1 cellular context compared by ENCODE assay signal in genomic region chr20:17969276-17969883, GRCh38.
TF ChIP-seq lines count a peak whose summit lies in the region.

No MANE protein-coding gene starts in this region.

TF ChIP-seq in HepG2, 621 proteins besides CTCF, POLR2A, EP300 and RAD21 (continued from another document and continues in another):
- TF ChIP-seq, protein P1, sequence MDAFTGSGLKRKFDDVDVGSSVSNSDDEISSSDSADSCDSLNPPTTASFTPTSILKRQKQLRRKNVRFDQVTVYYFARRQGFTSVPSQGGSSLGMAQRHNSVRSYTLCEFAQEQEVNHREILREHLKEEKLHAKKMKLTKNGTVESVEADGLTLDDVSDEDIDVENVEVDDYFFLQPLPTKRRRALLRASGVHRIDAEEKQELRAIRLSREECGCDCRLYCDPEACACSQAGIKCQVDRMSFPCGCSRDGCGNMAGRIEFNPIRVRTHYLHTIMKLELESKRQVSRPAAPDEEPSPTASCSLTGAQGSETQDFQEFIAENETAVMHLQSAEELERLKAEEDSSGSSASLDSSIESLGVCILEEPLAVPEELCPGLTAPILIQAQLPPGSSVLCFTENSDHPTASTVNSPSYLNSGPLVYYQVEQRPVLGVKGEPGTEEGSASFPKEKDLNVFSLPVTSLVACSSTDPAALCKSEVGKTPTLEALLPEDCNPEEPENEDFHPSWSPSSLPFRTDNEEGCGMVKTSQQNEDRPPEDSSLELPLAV (CRISPR knock-in tag; conservative IDR thresholded peaks at IDR 0.05; ENCODE audit: low read depth), result no peak
- TF ChIP-seq ZNF3 (CRISPR knock-in tag; IDR thresholded peaks at IDR 0.05), result no peak
- TF ChIP-seq ZNF674 (CRISPR knock-in tag; IDR thresholded peaks at IDR 0.05; ENCODE audit: low read depth), result no peak
- TF ChIP-seq MXD1 (CRISPR knock-in tag; IDR thresholded peaks at IDR 0.05), result no peak
- TF ChIP-seq, protein P2, sequence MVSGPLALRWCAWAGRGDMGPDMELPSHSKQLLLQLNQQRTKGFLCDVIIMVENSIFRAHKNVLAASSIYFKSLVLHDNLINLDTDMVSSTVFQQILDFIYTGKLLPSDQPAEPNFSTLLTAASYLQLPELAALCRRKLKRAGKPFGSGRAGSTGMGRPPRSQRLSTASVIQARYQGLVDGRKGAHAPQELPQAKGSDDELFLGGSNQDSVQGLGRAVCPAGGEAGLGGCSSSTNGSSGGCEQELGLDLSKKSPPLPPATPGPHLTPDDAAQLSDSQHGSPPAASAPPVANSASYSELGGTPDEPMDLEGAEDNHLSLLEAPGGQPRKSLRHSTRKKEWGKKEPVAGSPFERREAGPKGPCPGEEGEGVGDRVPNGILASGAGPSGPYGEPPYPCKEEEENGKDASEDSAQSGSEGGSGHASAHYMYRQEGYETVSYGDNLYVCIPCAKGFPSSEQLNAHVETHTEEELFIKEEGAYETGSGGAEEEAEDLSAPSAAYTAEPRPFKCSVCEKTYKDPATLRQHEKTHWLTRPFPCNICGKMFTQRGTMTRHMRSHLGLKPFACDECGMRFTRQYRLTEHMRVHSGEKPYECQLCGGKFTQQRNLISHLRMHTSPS (CRISPR knock-in tag; IDR thresholded peaks at IDR 0.05; ENCODE audit: low read depth), result no peak
- no peak for TF ChIP-seq ZNF430 (CRISPR knock-in tag; IDR thresholded peaks at IDR 0.05)
- TF ChIP-seq ZFAT (CRISPR knock-in tag; conservative IDR thresholded peaks at IDR 0.05), result no peak
- no peak for TF ChIP-seq RELA (CRISPR knock-in tag; IDR thresholded peaks at IDR 0.05)
- no peak for TF ChIP-seq KLF16 (CRISPR knock-in tag; IDR thresholded peaks at IDR 0.05)
- TF ChIP-seq SMARCE1 (IDR thresholded peaks at IDR 0.05; ENCODE audit: borderline replicate concordance), result no peak
- TF ChIP-seq, protein P3, sequence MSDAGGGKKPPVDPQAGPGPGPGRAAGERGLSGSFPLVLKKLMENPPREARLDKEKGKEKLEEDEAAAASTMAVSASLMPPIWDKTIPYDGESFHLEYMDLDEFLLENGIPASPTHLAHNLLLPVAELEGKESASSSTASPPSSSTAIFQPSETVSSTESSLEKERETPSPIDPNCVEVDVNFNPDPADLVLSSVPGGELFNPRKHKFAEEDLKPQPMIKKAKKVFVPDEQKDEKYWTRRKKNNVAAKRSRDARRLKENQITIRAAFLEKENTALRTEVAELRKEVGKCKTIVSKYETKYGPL (CRISPR knock-in tag; IDR thresholded peaks at IDR 0.05), result no peak; the same call in 1 of the 2 replicates
- no peak for TF ChIP-seq TBX2 (CRISPR knock-in tag; IDR thresholded peaks at IDR 0.05; ENCODE audit: borderline replicate concordance)
- TF ChIP-seq, protein P4, sequence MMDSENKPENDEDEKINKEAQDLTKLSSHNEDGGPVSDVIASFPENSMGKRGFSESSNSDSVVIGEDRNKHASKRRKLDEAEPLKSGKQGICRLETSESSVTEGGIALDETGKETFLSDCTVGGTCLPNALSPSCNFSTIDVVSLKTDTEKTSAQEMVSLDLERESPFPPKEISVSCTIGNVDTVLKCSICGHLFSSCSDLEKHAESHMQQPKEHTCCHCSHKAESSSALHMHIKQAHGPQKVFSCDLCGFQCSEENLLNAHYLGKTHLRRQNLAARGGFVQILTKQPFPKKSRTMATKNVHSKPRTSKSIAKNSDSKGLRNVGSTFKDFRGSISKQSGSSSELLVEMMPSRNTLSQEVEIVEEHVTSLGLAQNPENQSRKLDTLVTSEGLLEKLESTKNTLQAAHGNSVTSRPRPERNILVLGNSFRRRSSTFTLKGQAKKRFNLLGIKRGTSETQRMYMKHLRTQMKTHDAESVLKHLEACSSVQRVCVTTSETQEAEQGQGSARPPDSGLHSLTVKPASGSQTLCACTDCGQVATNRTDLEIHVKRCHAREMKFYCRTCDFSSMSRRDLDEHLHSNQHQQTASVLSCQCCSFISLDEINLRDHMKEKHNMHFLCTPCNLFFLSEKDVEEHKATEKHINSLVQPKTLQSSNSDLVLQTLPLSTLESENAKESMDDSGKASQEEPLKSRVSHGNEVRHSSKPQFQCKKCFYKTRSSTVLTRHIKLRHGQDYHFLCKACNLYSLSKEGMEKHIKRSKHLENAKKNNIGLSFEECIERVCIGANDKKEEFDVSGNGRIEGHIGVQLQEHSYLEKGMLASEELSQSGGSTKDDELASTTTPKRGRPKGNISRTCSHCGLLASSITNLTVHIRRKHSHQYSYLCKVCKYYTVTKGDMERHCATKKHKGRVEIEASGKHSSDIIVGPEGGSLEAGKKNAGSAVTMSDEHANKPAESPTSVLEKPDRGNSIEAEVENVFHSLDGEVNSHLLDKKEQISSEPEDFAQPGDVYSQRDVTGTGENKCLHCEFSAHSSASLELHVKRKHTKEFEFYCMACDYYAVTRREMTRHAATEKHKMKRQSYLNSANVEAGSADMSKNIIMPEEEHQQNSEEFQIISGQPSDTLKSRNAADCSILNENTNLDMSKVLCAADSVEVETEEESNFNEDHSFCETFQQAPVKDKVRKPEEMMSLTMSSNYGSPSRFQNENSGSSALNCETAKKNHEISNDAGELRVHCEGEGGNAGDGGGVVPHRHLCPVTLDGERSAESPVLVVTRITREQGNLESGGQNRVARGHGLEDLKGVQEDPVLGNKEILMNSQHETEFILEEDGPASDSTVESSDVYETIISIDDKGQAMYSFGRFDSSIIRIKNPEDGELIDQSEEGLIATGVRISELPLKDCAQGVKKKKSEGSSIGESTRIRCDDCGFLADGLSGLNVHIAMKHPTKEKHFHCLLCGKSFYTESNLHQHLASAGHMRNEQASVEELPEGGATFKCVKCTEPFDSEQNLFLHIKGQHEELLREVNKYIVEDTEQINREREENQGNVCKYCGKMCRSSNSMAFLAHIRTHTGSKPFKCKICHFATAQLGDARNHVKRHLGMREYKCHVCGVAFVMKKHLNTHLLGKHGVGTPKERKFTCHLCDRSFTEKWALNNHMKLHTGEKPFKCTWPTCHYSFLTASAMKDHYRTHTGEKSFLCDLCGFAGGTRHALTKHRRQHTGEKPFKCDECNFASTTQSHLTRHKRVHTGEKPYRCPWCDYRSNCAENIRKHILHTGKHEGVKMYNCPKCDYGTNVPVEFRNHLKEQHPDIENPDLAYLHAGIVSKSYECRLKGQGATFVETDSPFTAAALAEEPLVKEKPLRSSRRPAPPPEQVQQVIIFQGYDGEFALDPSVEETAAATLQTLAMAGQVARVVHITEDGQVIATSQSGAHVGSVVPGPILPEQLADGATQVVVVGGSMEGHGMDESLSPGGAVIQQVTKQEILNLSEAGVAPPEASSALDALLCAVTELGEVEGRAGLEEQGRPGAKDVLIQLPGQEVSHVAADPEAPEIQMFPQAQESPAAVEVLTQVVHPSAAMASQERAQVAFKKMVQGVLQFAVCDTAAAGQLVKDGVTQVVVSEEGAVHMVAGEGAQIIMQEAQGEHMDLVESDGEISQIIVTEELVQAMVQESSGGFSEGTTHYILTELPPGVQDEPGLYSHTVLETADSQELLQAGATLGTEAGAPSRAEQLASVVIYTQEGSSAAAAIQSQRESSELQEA (CRISPR knock-in tag; IDR thresholded peaks at IDR 0.05; ENCODE audit: not compliant biosample characterization), result no peak
- TF ChIP-seq ZNF501 (CRISPR knock-in tag; IDR thresholded peaks at IDR 0.05), result 0 out of 2 replicates have a peak, but pooled peaks have one; percentile 1
- TF ChIP-seq FOXK1 (CRISPR knock-in tag; IDR thresholded peaks at IDR 0.05; ENCODE audit: borderline replicate concordance, low read depth), result no peak
- TF ChIP-seq SOX5 (CRISPR knock-in tag; IDR thresholded peaks at IDR 0.05; ENCODE audit: borderline replicate concordance), result no peak
- no peak for TF ChIP-seq ATM (IDR thresholded peaks at IDR 0.05; ENCODE audit: borderline replicate concordance)
- TF ChIP-seq PRDM15 (CRISPR knock-in tag; IDR thresholded peaks at IDR 0.05), result peak; percentile 40; the same call in 1 of the 2 replicates
- TF ChIP-seq, protein P5, sequence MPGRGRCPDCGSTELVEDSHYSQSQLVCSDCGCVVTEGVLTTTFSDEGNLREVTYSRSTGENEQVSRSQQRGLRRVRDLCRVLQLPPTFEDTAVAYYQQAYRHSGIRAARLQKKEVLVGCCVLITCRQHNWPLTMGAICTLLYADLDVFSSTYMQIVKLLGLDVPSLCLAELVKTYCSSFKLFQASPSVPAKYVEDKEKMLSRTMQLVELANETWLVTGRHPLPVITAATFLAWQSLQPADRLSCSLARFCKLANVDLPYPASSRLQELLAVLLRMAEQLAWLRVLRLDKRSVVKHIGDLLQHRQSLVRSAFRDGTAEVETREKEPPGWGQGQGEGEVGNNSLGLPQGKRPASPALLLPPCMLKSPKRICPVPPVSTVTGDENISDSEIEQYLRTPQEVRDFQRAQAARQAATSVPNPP (CRISPR knock-in tag; IDR thresholded peaks at IDR 0.05), result no peak
- no peak for TF ChIP-seq HNF1B (CRISPR knock-in tag; IDR thresholded peaks at IDR 0.05)
- 0 out of 2 replicates have a peak, but pooled peaks have one; percentile 32 for TF ChIP-seq CCDC6 (CRISPR knock-in tag; IDR thresholded peaks at IDR 0.05)
- TF ChIP-seq ZNF292 (CRISPR knock-in tag; IDR thresholded peaks at IDR 0.05; ENCODE audit: borderline replicate concordance, low read depth), result no peak
- no peak for TF ChIP-seq ZNF768 (CRISPR knock-in tag; IDR thresholded peaks at IDR 0.05)
- TF ChIP-seq ZNF773 (CRISPR knock-in tag; IDR thresholded peaks at IDR 0.05; ENCODE audit: borderline replicate concordance), result 0 out of 2 replicates have a peak, but pooled peaks have one; percentile 32
- no peak for TF ChIP-seq NFYB (CRISPR knock-in tag; IDR thresholded peaks at IDR 0.05)
- no peak for TF ChIP-seq CC2D1A (CRISPR knock-in tag; IDR thresholded peaks at IDR 0.05)
- TF ChIP-seq YEATS4 (CRISPR knock-in tag; IDR thresholded peaks at IDR 0.05; ENCODE audit: borderline replicate concordance), result no peak
- TF ChIP-seq MATR3 (CRISPR knock-in tag; IDR thresholded peaks at IDR 0.05), result no peak
- TF ChIP-seq, protein P6, sequence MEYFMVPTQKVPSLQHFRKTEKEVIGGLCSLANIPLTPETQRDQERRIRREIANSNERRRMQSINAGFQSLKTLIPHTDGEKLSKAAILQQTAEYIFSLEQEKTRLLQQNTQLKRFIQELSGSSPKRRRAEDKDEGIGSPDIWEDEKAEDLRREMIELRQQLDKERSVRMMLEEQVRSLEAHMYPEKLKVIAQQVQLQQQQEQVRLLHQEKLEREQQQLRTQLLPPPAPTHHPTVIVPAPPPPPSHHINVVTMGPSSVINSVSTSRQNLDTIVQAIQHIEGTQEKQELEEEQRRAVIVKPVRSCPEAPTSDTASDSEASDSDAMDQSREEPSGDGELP (IDR thresholded peaks at IDR 0.05; ENCODE audit: borderline replicate concordance, low read depth), result no peak; the same call in 1 of the 2 replicates
- TF ChIP-seq ATRX (CRISPR knock-in tag; IDR thresholded peaks at IDR 0.05; ENCODE audit: borderline replicate concordance), result no peak
- no peak for TF ChIP-seq ZNF431 (CRISPR knock-in tag; IDR thresholded peaks at IDR 0.05; ENCODE audit: borderline replicate concordance, low read depth)
- TF ChIP-seq ZNF12 (CRISPR knock-in tag; IDR thresholded peaks at IDR 0.05), result no peak
- TF ChIP-seq HNRNPL (IDR thresholded peaks at IDR 0.05; ENCODE audit: low read depth, low read length), result no peak
- TF ChIP-seq WIZ (CRISPR knock-in tag; IDR thresholded peaks at IDR 0.05), result no peak
- TF ChIP-seq, protein P7, sequence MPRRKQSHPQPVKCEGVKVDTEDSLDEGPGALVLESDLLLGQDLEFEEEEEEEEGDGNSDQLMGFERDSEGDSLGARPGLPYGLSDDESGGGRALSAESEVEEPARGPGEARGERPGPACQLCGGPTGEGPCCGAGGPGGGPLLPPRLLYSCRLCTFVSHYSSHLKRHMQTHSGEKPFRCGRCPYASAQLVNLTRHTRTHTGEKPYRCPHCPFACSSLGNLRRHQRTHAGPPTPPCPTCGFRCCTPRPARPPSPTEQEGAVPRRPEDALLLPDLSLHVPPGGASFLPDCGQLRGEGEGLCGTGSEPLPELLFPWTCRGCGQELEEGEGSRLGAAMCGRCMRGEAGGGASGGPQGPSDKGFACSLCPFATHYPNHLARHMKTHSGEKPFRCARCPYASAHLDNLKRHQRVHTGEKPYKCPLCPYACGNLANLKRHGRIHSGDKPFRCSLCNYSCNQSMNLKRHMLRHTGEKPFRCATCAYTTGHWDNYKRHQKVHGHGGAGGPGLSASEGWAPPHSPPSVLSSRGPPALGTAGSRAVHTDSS (CRISPR knock-in tag; conservative IDR thresholded peaks at IDR 0.05), result 0 out of 2 replicates have a peak, but pooled peaks have one; percentile 39
